27 cellular contexts compared by ENCODE assay signal in genomic region chr13:113087923-113088690, GRCh38. TPM values are rescaled to one million over a fixed set of nuclear protein-coding genes. Genes with fewer than 3 reads are reported as not detected.
"Had no signal": no experiment of that assay in that cellular context is flagged by ENCODE, and none has a peak within 500 bp of the region (broad histone marks: within the 10 kb centered on the region; RNA-seq: fewer than 3 reads in every experiment).

No MANE protein-coding gene starts in this region.

- H3K27me3 ChIP-seq: esophagus squamous epithelium, pancreas, testis, transverse colon had no signal

- H3K4me1 ChIP-seq: pancreas, psoas muscle, testis, transverse colon had no signal

- DNase-seq: activated CD4-positive, alpha-beta memory T cell treated with anti-CD3 and anti-CD28 coated beads for 36 hours; activated CD4-positive, alpha-beta T cell treated with anti-CD3 and anti-CD28 coated beads, Interleukin-2, amount 10 ng/mL, durations not matched to agents 24 days and 14 days; activated CD4-positive, CD25-positive, alpha-beta regulatory T cell treated with anti-CD3 and anti-CD28 coated beads, Interleukin-2, amount 50 U/mL, for 72 hours; activated CD8-positive, alpha-beta memory T cell treated with anti-CD3 and anti-CD28 coated beads, Interleukin-2, amount 50 U/mL, for 4 hours; activated gamma-delta T cell; activated naive CD4-positive, alpha-beta T cell treated with anti-CD3 and anti-CD28 coated beads, Interleukin-2, amount 10 ng/mL, durations not matched to agents 7 days and 5 days; activated naive CD8-positive, alpha-beta T cell treated with anti-CD3 and anti-CD28 coated beads, Interleukin-2, amount 10 ng/mL, durations not matched to agents 7 days and 5 days; activated T-cell treated with anti-CD3 and anti-CD28 coated beads, Interleukin-2, amount 50 U/mL, for 1 hour; central memory CD4-positive, alpha-beta T cell; esophagus squamous epithelium; foreskin melanocyte; hippocampal formation; nucleus accumbens; stimulated activated CD4-positive, alpha-beta T cell treated with anti-CD3 and anti-CD28 coated beads, Interleukin-2, amount 100 ng/mL, for 48 hours; stimulated activated naive CD8-positive, alpha-beta T cell treated with anti-CD3 and anti-CD28 coated beads, Interleukin-15, Interleukin-2, amounts not matched to agents 100 U/mL and 50 U/mL, for 24 hours; T-helper 17 cell; T1000; testis; transverse colon; WERI-Rb-1 had no signal

- ATAC-seq: pancreas; psoas muscle; stimulated activated naive CD8-positive, alpha-beta T cell treated with anti-CD3 and anti-CD28 coated beads, Interleukin-15, Interleukin-2, amounts not matched to agents 100 U/mL and 50 U/mL, for 24 hours; T-helper 17 cell had no signal

- H3K4me3 ChIP-seq: esophagus squamous epithelium, pancreas, psoas muscle, testis, transverse colon had no signal

- H3K36me3 ChIP-seq: transverse colon had no signal

- H3K27ac ChIP-seq: esophagus squamous epithelium, pancreas, psoas muscle, testis, transverse colon, WERI-Rb-1 had no signal

- H3K9me3 ChIP-seq: esophagus squamous epithelium, pancreas, psoas muscle, testis, transverse colon had no signal

RNA-seq across cellular contexts. Expression of gene F7, which starts 17.5 kb away (rescaled TPM):
- total RNA-seq: activated CD4-positive, alpha-beta T cell treated with anti-CD3 and anti-CD28 coated beads, Interleukin-2, amount 10 ng/mL, durations not matched to agents 24 days and 14 days; esophagus squamous epithelium; glomerular endothelial cell; lung microvascular endothelial cell; T-helper 17 cell; transverse colon had no signal
- polyA plus RNA-seq: keratinocyte had no signal

RNA-seq across cellular contexts. Expression of gene F10, which starts 34.5 kb away (rescaled TPM):
- total RNA-seq: activated CD4-positive, alpha-beta memory T cell treated with anti-CD3 and anti-CD28 coated beads for 36 hours; activated CD4-positive, alpha-beta T cell treated with anti-CD3 and anti-CD28 coated beads, Interleukin-2, amount 10 ng/mL, durations not matched to agents 24 days and 14 days; activated CD8-positive, alpha-beta memory T cell treated with anti-CD3 and anti-CD28 coated beads for 36 hours; activated naive CD8-positive, alpha-beta T cell treated with anti-CD3 and anti-CD28 coated beads, Interleukin-2, amount 10 ng/mL, durations not matched to agents 7 days and 5 days; glomerular endothelial cell; T-helper 17 cell had no signal
- polyA plus RNA-seq: keratinocyte, neural cell had no signal
